ENCODE assay signal across 30 cellular contexts in the genomic region with DNA sequence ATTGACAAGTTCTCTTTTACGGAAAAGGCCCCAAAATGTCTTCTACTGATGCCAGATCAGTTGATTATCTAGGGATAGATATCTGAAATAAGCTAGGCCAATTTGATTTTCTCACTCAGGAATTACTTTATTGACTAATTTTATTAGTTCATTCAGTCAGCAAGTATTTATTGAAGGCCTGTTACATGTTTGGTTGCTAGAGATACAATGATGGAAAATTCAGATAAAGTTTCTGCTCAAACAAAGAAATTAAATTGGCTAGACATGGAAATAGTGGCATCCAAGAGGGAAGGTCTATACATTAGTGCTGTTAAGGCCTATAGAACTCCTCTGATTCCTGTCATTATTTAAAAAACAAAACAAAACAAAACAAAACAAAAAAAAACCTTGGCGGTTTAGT.
"Had no signal": no experiment of that assay in that cellular context is flagged by ENCODE, and none has a peak within 500 bp of the region (broad histone marks: within the 10 kb centered on the region; RNA-seq: fewer than 3 reads in every experiment).

No MANE protein-coding gene starts in this region.

- ATAC-seq: activated CD4-positive, CD25-positive, alpha-beta regulatory T cell treated with anti-CD3 and anti-CD28 coated beads, Interleukin-2, amount 50 U/mL, for 24 hours; activated CD8-positive, alpha-beta T cell treated with anti-CD3 and anti-CD28 coated beads for 36 hours; activated T-cell treated with anti-CD3 and anti-CD28 coated beads, Interleukin-2, amount 50 U/mL, for 4 hours; activated T-helper 17 cell treated with anti-CD3 and anti-CD28 coated beads, Interleukin-2, amount 50 U/mL, for 72 hours; gastroesophageal sphincter had no signal

- H3K36me3 ChIP-seq: brain microvascular endothelial cell, esophagus muscularis mucosa, gastroesophageal sphincter, WERI-Rb-1 had no signal

- H3K4me3 ChIP-seq: coronary artery, dorsolateral prefrontal cortex, esophagus muscularis mucosa, gastroesophageal sphincter had no signal

- H3K9me3 ChIP-seq: esophagus muscularis mucosa, gastroesophageal sphincter had no signal

- H3K27ac ChIP-seq: brain microvascular endothelial cell, coronary artery, dorsolateral prefrontal cortex, esophagus muscularis mucosa, foreskin keratinocyte, gastroesophageal sphincter, WERI-Rb-1 had no signal

- H3K27me3 ChIP-seq: brain microvascular endothelial cell, dorsolateral prefrontal cortex, esophagus muscularis mucosa, foreskin keratinocyte, gastroesophageal sphincter had no signal

- DNase-seq: activated B cell treated with CpG ODN at 0.5 μM for 24 hours; activated CD4-positive, alpha-beta T cell treated with anti-CD3 and anti-CD28 coated beads for 48 hours; activated CD4-positive, alpha-beta T cell treated with anti-CD3 and anti-CD28 coated beads, Interleukin-2, amount 50 U/mL, for 1 hour; activated CD4-positive, alpha-beta T cell treated with anti-CD3 and anti-CD28 coated beads, Interleukin-2, amount 50 U/mL, for 48 hours; activated CD8-positive, alpha-beta memory T cell treated with anti-CD3 and anti-CD28 coated beads for 24 hours; activated CD8-positive, alpha-beta T cell treated with anti-CD3 and anti-CD28 coated beads for 36 hours; activated effector memory CD4-positive, alpha-beta T cell treated with Interleukin-2 at 50 U/mL for 16 hours; activated gamma-delta T cell treated with Interleukin-2 at 50 U/mL for 16 hours; activated naive CD4-positive, alpha-beta T cell treated with anti-CD3 and anti-CD28 coated beads, Interleukin-2, amount 50 U/mL, for 16 hours; activated naive CD4-positive, alpha-beta T cell treated with Interleukin-2 at 50 U/mL for 16 hours; activated T-cell treated with anti-CD3 and anti-CD28 coated beads, Interleukin-2, amount 50 U/mL, for 4 hours; amniotic stem cell; anterior cingulate cortex; brain microvascular endothelial cell; dorsolateral prefrontal cortex; effector memory CD4-positive, alpha-beta T cell; endodermal cell; foreskin keratinocyte; head of caudate nucleus; hippocampal formation; T-helper 2 cell; WERI-Rb-1 had no signal

- FAIRE-seq: astrocyte, bronchial epithelial cell, TTC549 had no signal
